In genomic region chr21:37373539-37373938, GRCh38 we compare ENCODE assay signal across 1 cellular context.
TF ChIP-seq lines count a peak whose summit lies in the region.

No MANE protein-coding gene starts in this region.

TF ChIP-seq in K562, 482 proteins besides CTCF, POLR2A, EP300 and RAD21 (continued from another document):
- TF ChIP-seq, protein P1, sequence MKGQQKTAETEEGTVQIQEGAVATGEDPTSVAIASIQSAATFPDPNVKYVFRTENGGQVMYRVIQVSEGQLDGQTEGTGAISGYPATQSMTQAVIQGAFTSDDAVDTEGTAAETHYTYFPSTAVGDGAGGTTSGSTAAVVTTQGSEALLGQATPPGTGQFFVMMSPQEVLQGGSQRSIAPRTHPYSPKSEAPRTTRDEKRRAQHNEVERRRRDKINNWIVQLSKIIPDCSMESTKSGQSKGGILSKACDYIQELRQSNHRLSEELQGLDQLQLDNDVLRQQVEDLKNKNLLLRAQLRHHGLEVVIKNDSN (CRISPR knock-in tag; IDR thresholded peaks at IDR 0.05) = peak; percentile 56; the same call in 1 of the 2 replicates
- TF ChIP-seq XRCC5 (IDR thresholded peaks at IDR 0.05; ENCODE audit: low read depth, low read length) (no peak), HOMEZ (CRISPR knock-in tag; IDR thresholded peaks at IDR 0.05) (0 out of 2 replicates have a peak, but pooled peaks have one; percentile 35), SMARCE1 (IDR thresholded peaks at IDR 0.05) (no peak), ZNF277 (CRISPR knock-in tag; IDR thresholded peaks at IDR 0.05; ENCODE audit: borderline replicate concordance) (no peak), HCFC1 (IDR thresholded peaks at IDR 0.05; ENCODE audit: low read depth, low read length) (peak; percentile 76), ATF2 (CRISPR knock-in tag; IDR thresholded peaks at IDR 0.05) (no peak), NFRKB (IDR thresholded peaks at IDR 0.05; ENCODE audit: low read depth) (no peak), ZNF431 (CRISPR knock-in tag; IDR thresholded peaks at IDR 0.05) (no peak)
- TF ChIP-seq, protein P2, sequence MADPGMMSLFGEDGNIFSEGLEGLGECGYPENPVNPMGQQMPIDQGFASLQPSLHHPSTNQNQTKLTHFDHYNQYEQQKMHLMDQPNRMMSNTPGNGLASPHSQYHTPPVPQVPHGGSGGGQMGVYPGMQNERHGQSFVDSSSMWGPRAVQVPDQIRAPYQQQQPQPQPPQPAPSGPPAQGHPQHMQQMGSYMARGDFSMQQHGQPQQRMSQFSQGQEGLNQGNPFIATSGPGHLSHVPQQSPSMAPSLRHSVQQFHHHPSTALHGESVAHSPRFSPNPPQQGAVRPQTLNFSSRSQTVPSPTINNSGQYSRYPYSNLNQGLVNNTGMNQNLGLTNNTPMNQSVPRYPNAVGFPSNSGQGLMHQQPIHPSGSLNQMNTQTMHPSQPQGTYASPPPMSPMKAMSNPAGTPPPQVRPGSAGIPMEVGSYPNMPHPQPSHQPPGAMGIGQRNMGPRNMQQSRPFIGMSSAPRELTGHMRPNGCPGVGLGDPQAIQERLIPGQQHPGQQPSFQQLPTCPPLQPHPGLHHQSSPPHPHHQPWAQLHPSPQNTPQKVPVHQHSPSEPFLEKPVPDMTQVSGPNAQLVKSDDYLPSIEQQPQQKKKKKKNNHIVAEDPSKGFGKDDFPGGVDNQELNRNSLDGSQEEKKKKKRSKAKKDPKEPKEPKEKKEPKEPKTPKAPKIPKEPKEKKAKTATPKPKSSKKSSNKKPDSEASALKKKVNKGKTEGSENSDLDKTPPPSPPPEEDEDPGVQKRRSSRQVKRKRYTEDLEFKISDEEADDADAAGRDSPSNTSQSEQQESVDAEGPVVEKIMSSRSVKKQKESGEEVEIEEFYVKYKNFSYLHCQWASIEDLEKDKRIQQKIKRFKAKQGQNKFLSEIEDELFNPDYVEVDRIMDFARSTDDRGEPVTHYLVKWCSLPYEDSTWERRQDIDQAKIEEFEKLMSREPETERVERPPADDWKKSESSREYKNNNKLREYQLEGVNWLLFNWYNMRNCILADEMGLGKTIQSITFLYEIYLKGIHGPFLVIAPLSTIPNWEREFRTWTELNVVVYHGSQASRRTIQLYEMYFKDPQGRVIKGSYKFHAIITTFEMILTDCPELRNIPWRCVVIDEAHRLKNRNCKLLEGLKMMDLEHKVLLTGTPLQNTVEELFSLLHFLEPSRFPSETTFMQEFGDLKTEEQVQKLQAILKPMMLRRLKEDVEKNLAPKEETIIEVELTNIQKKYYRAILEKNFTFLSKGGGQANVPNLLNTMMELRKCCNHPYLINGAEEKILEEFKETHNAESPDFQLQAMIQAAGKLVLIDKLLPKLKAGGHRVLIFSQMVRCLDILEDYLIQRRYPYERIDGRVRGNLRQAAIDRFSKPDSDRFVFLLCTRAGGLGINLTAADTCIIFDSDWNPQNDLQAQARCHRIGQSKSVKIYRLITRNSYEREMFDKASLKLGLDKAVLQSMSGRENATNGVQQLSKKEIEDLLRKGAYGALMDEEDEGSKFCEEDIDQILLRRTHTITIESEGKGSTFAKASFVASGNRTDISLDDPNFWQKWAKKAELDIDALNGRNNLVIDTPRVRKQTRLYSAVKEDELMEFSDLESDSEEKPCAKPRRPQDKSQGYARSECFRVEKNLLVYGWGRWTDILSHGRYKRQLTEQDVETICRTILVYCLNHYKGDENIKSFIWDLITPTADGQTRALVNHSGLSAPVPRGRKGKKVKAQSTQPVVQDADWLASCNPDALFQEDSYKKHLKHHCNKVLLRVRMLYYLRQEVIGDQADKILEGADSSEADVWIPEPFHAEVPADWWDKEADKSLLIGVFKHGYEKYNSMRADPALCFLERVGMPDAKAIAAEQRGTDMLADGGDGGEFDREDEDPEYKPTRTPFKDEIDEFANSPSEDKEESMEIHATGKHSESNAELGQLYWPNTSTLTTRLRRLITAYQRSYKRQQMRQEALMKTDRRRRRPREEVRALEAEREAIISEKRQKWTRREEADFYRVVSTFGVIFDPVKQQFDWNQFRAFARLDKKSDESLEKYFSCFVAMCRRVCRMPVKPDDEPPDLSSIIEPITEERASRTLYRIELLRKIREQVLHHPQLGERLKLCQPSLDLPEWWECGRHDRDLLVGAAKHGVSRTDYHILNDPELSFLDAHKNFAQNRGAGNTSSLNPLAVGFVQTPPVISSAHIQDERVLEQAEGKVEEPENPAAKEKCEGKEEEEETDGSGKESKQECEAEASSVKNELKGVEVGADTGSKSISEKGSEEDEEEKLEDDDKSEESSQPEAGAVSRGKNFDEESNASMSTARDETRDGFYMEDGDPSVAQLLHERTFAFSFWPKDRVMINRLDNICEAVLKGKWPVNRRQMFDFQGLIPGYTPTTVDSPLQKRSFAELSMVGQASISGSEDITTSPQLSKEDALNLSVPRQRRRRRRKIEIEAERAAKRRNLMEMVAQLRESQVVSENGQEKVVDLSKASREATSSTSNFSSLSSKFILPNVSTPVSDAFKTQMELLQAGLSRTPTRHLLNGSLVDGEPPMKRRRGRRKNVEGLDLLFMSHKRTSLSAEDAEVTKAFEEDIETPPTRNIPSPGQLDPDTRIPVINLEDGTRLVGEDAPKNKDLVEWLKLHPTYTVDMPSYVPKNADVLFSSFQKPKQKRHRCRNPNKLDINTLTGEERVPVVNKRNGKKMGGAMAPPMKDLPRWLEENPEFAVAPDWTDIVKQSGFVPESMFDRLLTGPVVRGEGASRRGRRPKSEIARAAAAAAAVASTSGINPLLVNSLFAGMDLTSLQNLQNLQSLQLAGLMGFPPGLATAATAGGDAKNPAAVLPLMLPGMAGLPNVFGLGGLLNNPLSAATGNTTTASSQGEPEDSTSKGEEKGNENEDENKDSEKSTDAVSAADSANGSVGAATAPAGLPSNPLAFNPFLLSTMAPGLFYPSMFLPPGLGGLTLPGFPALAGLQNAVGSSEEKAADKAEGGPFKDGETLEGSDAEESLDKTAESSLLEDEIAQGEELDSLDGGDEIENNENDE (IDR thresholded peaks at IDR 0.05; ENCODE audit: low read depth, low read length) = no peak
